Comparison of ENCODE assay signal across 16 cellular contexts in the genomic region with DNA sequence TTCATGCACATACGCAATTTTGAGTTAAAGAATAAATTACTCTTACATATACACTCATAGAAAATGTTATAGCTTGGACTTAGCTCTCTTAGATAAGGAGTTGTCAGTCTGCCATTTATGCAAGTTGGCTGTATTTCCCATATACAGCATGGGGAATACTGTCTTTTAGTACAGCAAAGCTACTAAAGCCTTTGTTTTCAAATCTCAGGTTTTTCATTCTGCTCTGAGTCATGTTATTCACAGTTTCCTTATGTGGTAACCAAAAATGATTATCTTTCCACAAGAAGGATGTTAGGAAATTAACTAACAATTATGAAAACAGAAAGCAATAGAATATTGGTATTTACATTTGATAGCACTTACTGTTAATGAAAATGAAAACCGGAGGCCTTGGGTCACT.
"Had no signal": no experiment of that assay in that cellular context is flagged by ENCODE, and none has a peak within 500 bp of the region (broad histone marks: within the 10 kb centered on the region; RNA-seq: fewer than 3 reads in every experiment).

No MANE protein-coding gene starts in this region.

- H3K36me3 Mint-ChIP-seq: naive thymus-derived CD8-positive, alpha-beta T cell; stimulated activated naive B cell treated with anti-CD40 and anti-IgM and Interleukin-4, amounts not matched to agents 10 μg/mL and 1 μg/mL and 100 μg/mL, for 72 hours had no signal

- ATAC-seq: effector memory CD8-positive, alpha-beta T cell; gastrocnemius medialis; heart right ventricle; left lung; mucosa of descending colon; naive thymus-derived CD8-positive, alpha-beta T cell; sciatic nerve; stimulated activated naive B cell treated with anti-CD40 and anti-IgM and Interleukin-4, amounts not matched to agents 10 μg/mL and 1 μg/mL and 100 μg/mL, for 72 hours; stimulated activated naive CD8-positive, alpha-beta T cell treated with anti-CD3 and anti-CD28 coated beads, Interleukin-15, amount 100 ng/mL, for 72 hours; upper lobe of right lung had no signal

- H3K27me3 Mint-ChIP-seq: effector memory CD8-positive, alpha-beta T cell; naive thymus-derived CD8-positive, alpha-beta T cell; stimulated activated naive B cell treated with anti-CD40 and anti-IgM and Interleukin-4, amounts not matched to agents 10 μg/mL and 1 μg/mL and 100 μg/mL, for 72 hours; stimulated activated naive CD8-positive, alpha-beta T cell treated with anti-CD3 and anti-CD28 coated beads, Interleukin-15, amount 100 ng/mL, for 72 hours had no signal

- DNase-seq: effector memory CD8-positive, alpha-beta T cell; erythroblast; gastrocnemius medialis; heart right ventricle; hypothalamus; islet precursor cell; left lung; mucosa of descending colon; naive thymus-derived CD8-positive, alpha-beta T cell; stimulated activated CD4-positive, alpha-beta T cell treated with anti-CD3 and anti-CD28 coated beads, Interleukin-2, amount 100 ng/mL, for 24 hours; stimulated activated CD4-positive, alpha-beta T cell treated with anti-CD3 and anti-CD28 coated beads, Interleukin-4, amount 100 ng/mL, for 4 hours; stimulated activated naive B cell treated with anti-CD40 and anti-IgM and Interleukin-4, amounts not matched to agents 10 μg/mL and 1 μg/mL and 100 μg/mL, for 72 hours; stimulated activated naive CD8-positive, alpha-beta T cell treated with anti-CD3 and anti-CD28 coated beads, Interleukin-15, amount 100 ng/mL, for 72 hours; testis; upper lobe of right lung had no signal

- H3K4me3 Mint-ChIP-seq: effector memory CD8-positive, alpha-beta T cell; naive thymus-derived CD8-positive, alpha-beta T cell; stimulated activated naive B cell treated with anti-CD40 and anti-IgM and Interleukin-4, amounts not matched to agents 10 μg/mL and 1 μg/mL and 100 μg/mL, for 72 hours; stimulated activated naive CD8-positive, alpha-beta T cell treated with anti-CD3 and anti-CD28 coated beads, Interleukin-15, amount 100 ng/mL, for 72 hours had no signal

- H3K27ac Mint-ChIP-seq: effector memory CD8-positive, alpha-beta T cell; naive thymus-derived CD8-positive, alpha-beta T cell; stimulated activated naive B cell treated with anti-CD40 and anti-IgM and Interleukin-4, amounts not matched to agents 10 μg/mL and 1 μg/mL and 100 μg/mL, for 72 hours; stimulated activated naive CD8-positive, alpha-beta T cell treated with anti-CD3 and anti-CD28 coated beads, Interleukin-15, amount 100 ng/mL, for 72 hours had no signal

- H3K9me3 Mint-ChIP-seq: effector memory CD8-positive, alpha-beta T cell; naive thymus-derived CD8-positive, alpha-beta T cell; stimulated activated naive B cell treated with anti-CD40 and anti-IgM and Interleukin-4, amounts not matched to agents 10 μg/mL and 1 μg/mL and 100 μg/mL, for 72 hours; stimulated activated naive CD8-positive, alpha-beta T cell treated with anti-CD3 and anti-CD28 coated beads, Interleukin-15, amount 100 ng/mL, for 72 hours had no signal
